ENCODE assay signal across 25 cellular contexts in the genomic region with DNA sequence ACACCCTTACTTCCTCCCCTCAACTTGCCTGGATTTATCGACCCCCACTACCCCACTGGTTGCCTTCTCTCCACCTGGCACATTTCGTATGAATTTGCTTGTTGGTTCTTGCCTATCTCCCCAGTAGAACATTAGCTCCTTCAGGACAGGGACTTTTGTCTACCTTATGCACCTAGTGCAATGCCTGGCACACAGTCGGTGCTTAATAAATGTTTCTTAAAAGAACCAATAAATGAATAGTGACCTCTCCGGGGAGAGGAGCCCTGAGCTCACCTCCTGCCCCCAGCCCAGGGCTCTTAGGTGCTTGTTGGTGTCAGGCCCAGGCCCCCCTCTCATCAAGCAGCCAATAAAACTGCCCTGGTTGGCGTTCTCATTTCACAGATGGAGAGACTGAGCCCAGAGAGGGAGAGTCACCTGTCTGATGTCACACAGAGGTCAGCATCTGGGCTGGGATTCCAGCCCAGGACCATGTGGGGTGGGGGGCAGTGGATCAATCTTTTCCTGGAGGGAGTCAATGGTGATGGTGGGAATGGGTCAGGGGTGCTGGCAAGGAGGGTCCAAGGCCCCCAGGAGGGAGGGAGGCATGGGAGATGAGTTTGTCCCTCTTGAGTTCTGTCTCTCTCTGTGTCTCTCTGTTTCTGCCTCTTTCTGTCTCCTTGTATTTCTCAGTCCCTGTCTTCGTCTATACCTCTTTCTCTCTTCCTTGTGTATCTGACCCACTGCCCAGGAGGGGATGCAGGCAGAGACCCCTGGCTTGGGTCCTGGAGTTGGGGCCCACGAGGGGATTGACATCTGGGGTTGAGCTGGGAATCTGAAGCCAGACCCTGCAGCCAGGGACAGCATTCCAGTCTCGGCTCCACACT.
DNase-seq lines count a peak whose midpoint lies in the region; ATAC-seq, FAIRE-seq and TF ChIP-seq lines count a peak whose summit lies in the region.
"Had no signal": no experiment of that assay in that cellular context is flagged by ENCODE, and none has a peak within 500 bp of the region (broad histone marks: within the 10 kb centered on the region; RNA-seq: fewer than 3 reads in every experiment).

No MANE protein-coding gene starts in this region.

- intact Hi-C loops in K562 (cut with micrococcal nuclease) (loop anchor here (2.0 to 5.0 kb wide), 2 partner anchors 65 to 182 kb away; no protein-coding TSS in a partner anchor), upper lobe of right lung (cut with DNase I) (loop anchor here (10.0 kb wide), 1 partner anchor 95 kb away; no protein-coding TSS in a partner anchor)

- TF ChIP-seq RAD21 in K562 (CRISPR knock-in tag; conservative IDR thresholded peaks at IDR 0.05 in 1 of 2, IDR thresholded peaks at IDR 0.05 in 1 of 2), result no peak

- H3K14ac ChIP-seq in neuronal stem cell (ENCODE audit: low read length), result no peak overlapping the region

- 53% methylated on average over 8 of the region's 8 CpGs for WGBS in K562 (ENCODE audit: insufficient coverage, low coverage, missing lambda C conversion rate)
- WGBS in neuronal stem cell (ENCODE audit: extremely low coverage in 2 of 2, insufficient read length in 2 of 2, insufficient replicate concordance in 1 of 2), 2 donors, result no CpG with 5 or more reads among the region's 8 CpGs

- no peak overlapping the region for H3K4ac ChIP-seq in neuronal stem cell (ENCODE audit: low read length)

- DNase-seq in activated naive CD8-positive, alpha-beta T cell treated with anti-CD3 and anti-CD28 coated beads, Interleukin-2, amount 10 ng/mL, durations not matched to agents 7 days and 5 days, result no peak
- DNase-seq in activated naive CD8-positive, alpha-beta T cell treated with anti-CD3 and anti-CD28 coated beads, Interleukin-2, amount 50 U/mL, for 24 hours, result no peak
- no peak for DNase-seq in K562 (ENCODE audit: extremely low read depth in 1 of 4, low spot score in 3 of 4)
- no peak for DNase-seq in neuronal stem cell (ENCODE audit: low spot score)
- no peak for DNase-seq in upper lobe of right lung
- DNase-seq in activated CD4-positive, CD25-positive, alpha-beta regulatory T cell (lab: John Stamatoyannopoulos, UW), result no peak
- DNase-seq in effector CD4-positive, alpha-beta T cell, result no peak
- DNase-seq: 8988T; activated CD4-positive, alpha-beta T cell treated with anti-CD3 and anti-CD28 coated beads for 48 hours; activated gamma-delta T cell; activated T-cell treated with anti-CD3 and anti-CD28 coated beads, Interleukin-2, amount 50 U/mL, for 1 hour; body of pancreas; CD4-positive, CD25-positive, alpha-beta regulatory T cell; erythroblast; NCI-H1048; NCI-H1694 treated with DMSO at 0.1 percent for 48 hours; NCI-H524 treated with DMSO at 0.1 percent for 48 hours; small intestine; stimulated activated CD4-positive, alpha-beta T cell treated with anti-CD3 and anti-CD28 coated beads, Interleukin-1b, Interleukin-23, amount 100 ng/mL, for 48 hours; transverse colon had no signal

- H4K20me1 ChIP-seq in K562 (replicated peaks; ENCODE audit: control insufficient read depth, insufficient read depth, low read length), result no peaks in the 10 kb centered on the region

- H3K27me3 Mint-ChIP-seq in activated naive CD8-positive, alpha-beta T cell treated with anti-CD3 and anti-CD28 coated beads, Interleukin-2, amount 10 ng/mL, durations not matched to agents 7 days and 5 days, result peaks cover 8% of the 10 kb centered on the region
- H3K27me3 Mint-ChIP-seq in activated naive CD8-positive, alpha-beta T cell treated with anti-CD3 and anti-CD28 coated beads, Interleukin-2, amount 50 U/mL, for 24 hours, result peaks cover 3% of the 10 kb centered on the region

- no peak for TF ChIP-seq POLR2A in K562 (conservative IDR thresholded peaks at IDR 0.05)

- H3K79me2 ChIP-seq in K562 (ENCODE audit: control insufficient read depth, insufficient read depth, low read length), result no peaks in the 10 kb centered on the region

- H2BK5ac ChIP-seq in neuronal stem cell (ENCODE audit: low read length), result no peak overlapping the region

- H3K36me3 ChIP-seq in K562 (ENCODE audit: control insufficient read depth, insufficient read depth, low read length), result no peaks in the 10 kb centered on the region; the same call in 2 of the 3 replicates
- no peaks in the 10 kb centered on the region for H3K36me3 ChIP-seq in neuronal stem cell (replicated peaks in 1 of 2; ENCODE audit: control insufficient read depth in 2 of 2, insufficient read depth in 2 of 2, low read length in 2 of 2)
- H3K36me3 ChIP-seq in upper lobe of right lung, result no peaks in the 10 kb centered on the region
- H3K36me3 ChIP-seq: transverse colon had no signal

- H3K9me3 ChIP-seq in K562 (replicated peaks; ENCODE audit: control insufficient read depth, insufficient read depth, low read depth, low read length) (no peaks in the 10 kb centered on the region), neuronal stem cell (replicated peaks in 1 of 2; ENCODE audit: control insufficient read depth in 2 of 2, insufficient read depth in 1 of 2, low read depth in 1 of 2, low read length in 2 of 2) (no peaks in the 10 kb centered on the region), upper lobe of right lung (no peaks in the 10 kb centered on the region)
- H3K9me3 ChIP-seq: body of pancreas, transverse colon had no signal

- 0 out of 2 replicates have a peak overlapping the region, but pooled peaks have one; percentile 6 for H2AFZ ChIP-seq in K562 (ENCODE audit: low read depth, low read length)
- H2AFZ ChIP-seq in neuronal stem cell (ENCODE audit: low read length), result no peak overlapping the region

- in situ Hi-C loops in K562 (cut with MboI), result no loop called here

- TF ChIP-seq CTCF in K562 (IDR thresholded peaks at IDR 0.05 in 2 of 3, conservative IDR thresholded peaks at IDR 0.05 in 1 of 3; ENCODE audit: insufficient read depth in 2 of 3, low read depth in 1 of 3, low read length in 3 of 3) (no peak), upper lobe of right lung (IDR thresholded peaks at IDR 0.05) (no peak)

- H3K36me3 Mint-ChIP-seq in activated naive CD8-positive, alpha-beta T cell treated with anti-CD3 and anti-CD28 coated beads, Interleukin-2, amount 10 ng/mL, durations not matched to agents 7 days and 5 days, result no peaks in the 10 kb centered on the region
- no peaks in the 10 kb centered on the region for H3K36me3 Mint-ChIP-seq in activated naive CD8-positive, alpha-beta T cell treated with anti-CD3 and anti-CD28 coated beads, Interleukin-2, amount 50 U/mL, for 24 hours (ENCODE audit: low read depth)
- H3K36me3 Mint-ChIP-seq: CD4-positive, CD25-positive, alpha-beta regulatory T cell had no signal

- H3K4me3 Mint-ChIP-seq in activated naive CD8-positive, alpha-beta T cell treated with anti-CD3 and anti-CD28 coated beads, Interleukin-2, amount 10 ng/mL, durations not matched to agents 7 days and 5 days, result no peak overlapping the region
- H3K4me3 Mint-ChIP-seq in activated naive CD8-positive, alpha-beta T cell treated with anti-CD3 and anti-CD28 coated beads, Interleukin-2, amount 50 U/mL, for 24 hours, result no peak overlapping the region
- H3K4me3 Mint-ChIP-seq: CD4-positive, CD25-positive, alpha-beta regulatory T cell had no signal

- H3K23ac ChIP-seq in neuronal stem cell (ENCODE audit: low read depth, low read length, poor library complexity), result no peak overlapping the region

- H4K8ac ChIP-seq in neuronal stem cell (ENCODE audit: low read depth, low read length), result no peak overlapping the region

- no peak for FAIRE-seq in K562 (lab: Jason Lieb, UNC)
- FAIRE-seq: D721Med, GM18507, small intestine had no signal

- H4K91ac ChIP-seq in neuronal stem cell (ENCODE audit: low read depth, low read length, poor library complexity), result no peak overlapping the region

- no TSS peak for BruUV-seq in K562 (replicated peaks; lab: Mats Ljungman, UMichigan)

- CTCF ChIA-PET in K562 (lab: Yijun Ruan, JAX; ENCODE audit: low intra/inter-chr PET ratio), result no interaction called here

- H3K9ac ChIP-seq in K562 (ENCODE audit: insufficient read depth in 1 of 2, low read depth in 2 of 2, low read length in 2 of 2) (peak overlapping the region in 1 of 2 experiments; percentile 49; a peak in 1 of 4 replicates), neuronal stem cell (ENCODE audit: low read depth, low read length, poor library complexity) (no peak overlapping the region)

- H3K27ac ChIP-seq in K562 (ENCODE audit: extremely low read depth, low read depth, low read length) (no peak overlapping the region), neuronal stem cell (replicated peaks; ENCODE audit: low read length) (no peak overlapping the region), upper lobe of right lung (peak overlapping the region; percentile 24)
- H3K27ac ChIP-seq: HL-60 had no signal

- no peak for TF ChIP-seq EP300 in K562 (IDR thresholded peaks at IDR 0.05; ENCODE audit: low read length)

- H3K18ac ChIP-seq in neuronal stem cell (ENCODE audit: low read length), result no peak overlapping the region

- H3K4me3 ChIP-seq in K562, result no peak overlapping the region
- no peak overlapping the region for H3K4me3 ChIP-seq in neuronal stem cell (ENCODE audit: low read length in 2 of 2)
- H3K4me3 ChIP-seq in upper lobe of right lung, result no peak overlapping the region
- H3K4me3 ChIP-seq: body of pancreas, transverse colon had no signal

- no peak overlapping the region for H2BK12ac ChIP-seq in neuronal stem cell (ENCODE audit: low read length)

- no peak overlapping the region for H2BK120ac ChIP-seq in neuronal stem cell (ENCODE audit: low read depth, low read length)

- POLR2A ChIA-PET in activated naive CD8-positive, alpha-beta T cell treated with anti-CD3 and anti-CD28 coated beads, Interleukin-2, amount 10 ng/mL, durations not matched to agents 7 days and 5 days (lab: Charles Lee), result no interaction called here
- POLR2A ChIA-PET in K562 (lab: Yijun Ruan, JAX), result no interaction called here

- peaks cover 3% of the 10 kb centered on the region for H3K9me1 ChIP-seq in K562 (ENCODE audit: control insufficient read depth, insufficient read depth, low read length)

- H2BK15ac ChIP-seq in neuronal stem cell (ENCODE audit: low read length), result peak overlapping the region; percentile 30

- H3K9me3 Mint-ChIP-seq in activated naive CD8-positive, alpha-beta T cell treated with anti-CD3 and anti-CD28 coated beads, Interleukin-2, amount 10 ng/mL, durations not matched to agents 7 days and 5 days, result no peaks in the 10 kb centered on the region
- H3K9me3 Mint-ChIP-seq in activated naive CD8-positive, alpha-beta T cell treated with anti-CD3 and anti-CD28 coated beads, Interleukin-2, amount 50 U/mL, for 24 hours, result no peaks in the 10 kb centered on the region

- H3K27me3 ChIP-seq in K562 (ENCODE audit: control insufficient read depth in 2 of 2, insufficient read depth in 2 of 2, low read length in 2 of 2), result no peaks in the 10 kb centered on the region; a peak in 1 of 5 replicates
- peaks cover 0 to 5% (median 2%) of the 10 kb centered on the region in 3 experiments for H3K27me3 ChIP-seq in neuronal stem cell (ENCODE audit: control insufficient read depth in 3 of 3, insufficient read depth in 3 of 3, low read depth in 1 of 3, low read length in 3 of 3)
- H3K27me3 ChIP-seq in upper lobe of right lung, result no peaks in the 10 kb centered on the region
- H3K27me3 ChIP-seq: body of pancreas, transverse colon had no signal

- no peak for ATAC-seq in activated naive CD8-positive, alpha-beta T cell treated with anti-CD3 and anti-CD28 coated beads, Interleukin-2, amount 10 ng/mL, durations not matched to agents 7 days and 5 days (ENCODE audit: low read depth)
- ATAC-seq in activated naive CD8-positive, alpha-beta T cell treated with anti-CD3 and anti-CD28 coated beads, Interleukin-2, amount 50 U/mL, for 24 hours, result no peak
- ATAC-seq in K562, result no peak
- no peak for ATAC-seq in upper lobe of right lung
- ATAC-seq in HG03139 (IDR thresholded peaks at IDR 0.05; ENCODE audit: unreplicated experiment), result no peak
- ATAC-seq: body of pancreas, Right ventricle myocardium inferior had no signal

- H3K79me1 ChIP-seq in neuronal stem cell (ENCODE audit: low read depth, low read length), result no peaks in the 10 kb centered on the region

- peaks cover 13% of the 10 kb centered on the region for H3K4me1 Mint-ChIP-seq in activated naive CD8-positive, alpha-beta T cell treated with anti-CD3 and anti-CD28 coated beads, Interleukin-2, amount 10 ng/mL, durations not matched to agents 7 days and 5 days
- H3K4me1 Mint-ChIP-seq in activated naive CD8-positive, alpha-beta T cell treated with anti-CD3 and anti-CD28 coated beads, Interleukin-2, amount 50 U/mL, for 24 hours, result peaks cover 4% of the 10 kb centered on the region

- H3K27ac Mint-ChIP-seq in activated naive CD8-positive, alpha-beta T cell treated with anti-CD3 and anti-CD28 coated beads, Interleukin-2, amount 10 ng/mL, durations not matched to agents 7 days and 5 days, result peak overlapping the region; percentile 39
- H3K27ac Mint-ChIP-seq in activated naive CD8-positive, alpha-beta T cell treated with anti-CD3 and anti-CD28 coated beads, Interleukin-2, amount 50 U/mL, for 24 hours, result no peak overlapping the region
- H3K27ac Mint-ChIP-seq: CD4-positive, CD25-positive, alpha-beta regulatory T cell had no signal

- H3K4me1 ChIP-seq in K562 (replicated peaks in 1 of 2; ENCODE audit: control insufficient read depth in 2 of 2, insufficient read depth in 2 of 2, low read length in 2 of 2) (peaks cover 42 to 61% of the 10 kb centered on the region in 2 experiments), neuronal stem cell (ENCODE audit: control insufficient read depth in 2 of 2, insufficient read depth in 1 of 2, low read depth in 1 of 2, low read length in 2 of 2) (peaks cover 4 to 5% of the 10 kb centered on the region in 2 donors), upper lobe of right lung (peaks cover 57% of the 10 kb centered on the region)

- no peak overlapping the region for H3K4me2 ChIP-seq in K562 (ENCODE audit: insufficient read depth, low read length)
- no peak overlapping the region for H3K4me2 ChIP-seq in neuronal stem cell (ENCODE audit: insufficient read depth, low read length, poor library complexity, severe bottlenecking)

- H2AK5ac ChIP-seq in neuronal stem cell (ENCODE audit: low read depth, low read length), result no peak overlapping the region
